In genomic region chr5:134289509-134290113, GRCh38 we compare ENCODE assay signal across 8 cellular contexts.
DNase-seq lines count a peak whose midpoint lies in the region; ATAC-seq and TF ChIP-seq lines count a peak whose summit lies in the region.

No MANE protein-coding gene starts in this region.

- no peak overlapping the region for H3K4me2 ChIP-seq in OCI-LY7 (ENCODE audit: low read length)
- H3K4me2 ChIP-seq in parathyroid adenoma (ENCODE audit: low read length) = no peak overlapping the region

- no peak overlapping the region for H3K4me3 Mint-ChIP-seq in glutamatergic neuron (ENCODE audit: unreplicated experiment)

- no peaks in the 10 kb centered on the region for H4K20me1 ChIP-seq in OCI-LY7 (ENCODE audit: insufficient read depth, low read length)

- H2AFZ ChIP-seq in OCI-LY7 (ENCODE audit: low read length) (no peak overlapping the region), parathyroid adenoma (peak overlapping the region; percentile 50)

- H3K4me1 ChIP-seq in OCI-LY7 (ENCODE audit: insufficient read depth, low read length, poor library complexity, severe bottlenecking) = no peaks in the 10 kb centered on the region
- peaks cover 4% of the 10 kb centered on the region for H3K4me1 ChIP-seq in parathyroid adenoma

- H3K4me3 ChIP-seq in OCI-LY7 (ENCODE audit: low read depth, low read length, poor library complexity, severe bottlenecking) (no peak overlapping the region), parathyroid adenoma (ENCODE audit: low read depth, low read length) (no peak overlapping the region)

- TF ChIP-seq CTCF in OCI-LY7 (conservative IDR thresholded peaks at IDR 0.05; ENCODE audit: low read length) (peak; percentile 86), glutamatergic neuron (IDR thresholded peaks at IDR 0.05; ENCODE audit: partially characterized antibody, unreplicated experiment) (peak; percentile 58), parathyroid adenoma (IDR thresholded peaks at IDR 0.05) (peak; percentile 84)

- DNase-seq in DMS153 treated with DMSO at 0.1 percent for 48 hours (lab: John Stamatoyannopoulos, UW; ENCODE audit: unreplicated experiment) (peak; percentile 1), HPDE6-E6E7 (ENCODE audit: extremely low spot score) (peak; percentile 74), OCI-LY7 (ENCODE audit: low spot score) (peak; percentile 67), glutamatergic neuron (peak; percentile 35), NCI-H187 treated with DMSO at 0.1 percent for 48 hours (lab: John Stamatoyannopoulos, UW) (no peak)
- DNase-seq in activated naive CD4-positive, alpha-beta T cell treated with anti-CD3 and anti-CD28 coated beads, Interleukin-2, amount 50 U/mL, for 72 hours (ENCODE audit: low spot score in 2 of 2) = peak in 1 of 2 donors; percentile 36

- H3K9ac ChIP-seq in parathyroid adenoma = no peak overlapping the region

- H3K36me3 Mint-ChIP-seq in activated naive CD4-positive, alpha-beta T cell treated with anti-CD3 and anti-CD28 coated beads, Interleukin-2, amount 50 U/mL, for 72 hours = peaks cover 0 to 14% of the 10 kb centered on the region in 2 donors
- peaks cover 9% of the 10 kb centered on the region for H3K36me3 Mint-ChIP-seq in glutamatergic neuron (ENCODE audit: unreplicated experiment)

- no peaks in the 10 kb centered on the region for H3K27me3 ChIP-seq in parathyroid adenoma (ENCODE audit: control insufficient read depth, insufficient read depth, low read length)

- H3K9me3 Mint-ChIP-seq in activated naive CD4-positive, alpha-beta T cell treated with anti-CD3 and anti-CD28 coated beads, Interleukin-2, amount 50 U/mL, for 72 hours = peaks cover 0 to 10% of the 10 kb centered on the region in 2 donors
- H3K9me3 Mint-ChIP-seq in glutamatergic neuron (ENCODE audit: unreplicated experiment) = peaks cover 4% of the 10 kb centered on the region

- H3K4me1 Mint-ChIP-seq in glutamatergic neuron (ENCODE audit: low read depth, unreplicated experiment) = no peaks in the 10 kb centered on the region

- peak; percentile 77 to 78 for ATAC-seq in activated naive CD4-positive, alpha-beta T cell treated with anti-CD3 and anti-CD28 coated beads, Interleukin-2, amount 50 U/mL, for 72 hours
- no peak for ATAC-seq in HG03378 (IDR thresholded peaks at IDR 0.05; ENCODE audit: unreplicated experiment)

- POLR2A ChIA-PET in OCI-LY7 (lab: Charles Lee) = no interaction called here

- peaks cover 2% of the 10 kb centered on the region for H3K27me3 Mint-ChIP-seq in glutamatergic neuron (ENCODE audit: unreplicated experiment)

- H3K9me3 ChIP-seq in OCI-LY7 (ENCODE audit: low read length) (peaks cover 5% of the 10 kb centered on the region; the same call in 1 of the 2 replicates), parathyroid adenoma (ENCODE audit: control insufficient read depth, low read length) (no peaks in the 10 kb centered on the region)

- H3K36me3 ChIP-seq in OCI-LY7 (ENCODE audit: insufficient read depth, low read length) = no peaks in the 10 kb centered on the region
- H3K36me3 ChIP-seq in parathyroid adenoma (ENCODE audit: control insufficient read depth, insufficient read depth, low read length) = no peaks in the 10 kb centered on the region

- H3K27ac Mint-ChIP-seq in activated naive CD4-positive, alpha-beta T cell treated with anti-CD3 and anti-CD28 coated beads, Interleukin-2, amount 50 U/mL, for 72 hours = no peak overlapping the region
- H3K27ac Mint-ChIP-seq in glutamatergic neuron (ENCODE audit: unreplicated experiment) = no peak overlapping the region

- no peaks in the 10 kb centered on the region for H3K9me2 ChIP-seq in OCI-LY7 (ENCODE audit: insufficient read depth, low read length)

- CTCF ChIA-PET in OCI-LY7 (lab: Charles Lee; ENCODE audit: unreplicated experiment) = interaction anchor here (0.5 to 1.6 kb wide), 2 partner anchors 106 to 143 kb away, joined by 3 to 10 read pairs; no protein-coding TSS in a partner anchor

- H3K27ac ChIP-seq in OCI-LY7 (ENCODE audit: low read depth, low read length, poor library complexity, severe bottlenecking) = no peak overlapping the region
- H3K27ac ChIP-seq in parathyroid adenoma = peak overlapping the region; percentile 21

- intact Hi-C loops in OCI-LY7 (cut with micrococcal nuclease; ENCODE audit: unreplicated experiment) = loop anchor here (1.0 to 5.0 kb wide), 2 partner anchors 105 to 252 kb away; no protein-coding TSS in a partner anchor

- H3K79me2 ChIP-seq in OCI-LY7 (ENCODE audit: insufficient read depth, low read depth, low read length) (no peaks in the 10 kb centered on the region), parathyroid adenoma (no peaks in the 10 kb centered on the region)

- BruUV-seq in OCI-LY7 (replicated peaks; lab: Mats Ljungman, UMichigan) = no TSS peak
